14 cellular contexts compared by ENCODE assay signal in the genomic region with DNA sequence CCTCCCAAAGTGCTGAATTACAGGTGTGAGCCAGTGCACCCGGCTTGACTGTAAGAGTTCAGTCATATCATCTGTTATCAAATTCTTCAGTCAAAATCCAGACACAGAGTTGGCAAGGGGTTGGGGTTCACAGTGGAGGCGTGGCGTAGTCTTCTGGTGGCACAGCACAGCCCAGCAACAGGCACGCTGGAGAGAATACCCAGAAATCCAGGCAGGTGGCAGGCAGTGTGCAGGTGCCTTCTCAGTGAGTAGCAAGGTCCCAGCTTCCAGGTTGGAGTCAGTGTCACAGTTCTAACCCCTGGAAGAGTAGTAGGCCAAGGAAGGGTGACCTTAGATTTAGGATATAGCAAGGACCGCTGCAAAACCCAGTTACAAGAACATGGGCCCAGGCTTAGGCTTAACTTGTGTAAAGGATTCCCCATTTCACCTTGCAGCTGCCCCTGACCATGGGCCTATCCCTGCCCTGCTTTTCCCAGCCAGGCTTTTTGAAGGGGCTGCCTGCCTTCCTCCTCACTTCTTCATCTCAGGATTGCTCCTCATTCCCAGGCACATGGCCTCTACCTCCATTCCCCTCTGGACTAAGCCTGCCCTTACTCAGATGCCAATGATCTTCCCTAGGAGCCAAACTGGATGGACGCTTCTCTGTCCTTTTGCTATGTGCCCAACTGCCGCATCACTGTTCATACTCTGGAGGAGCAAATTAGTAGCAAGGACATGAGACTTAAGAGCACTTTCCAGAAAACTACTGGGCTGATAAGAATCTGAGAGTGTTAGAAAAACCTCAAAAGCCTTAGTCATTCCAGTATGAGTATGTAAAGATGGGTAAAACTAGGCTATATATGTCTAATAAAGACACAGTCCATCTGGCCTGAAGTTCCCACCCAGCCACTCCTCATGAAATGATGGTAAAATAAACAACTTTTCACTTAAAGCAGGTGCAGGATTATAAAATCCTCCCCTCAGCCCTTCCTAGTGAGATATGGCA. TPM values are rescaled to one million over a fixed set of nuclear protein-coding genes. Genes with fewer than 3 reads are reported as not detected.
DNase-seq lines count a peak whose midpoint lies in the region; ATAC-seq and TF ChIP-seq lines count a peak whose summit lies in the region.
"Had no signal": no experiment of that assay in that cellular context is flagged by ENCODE, and none has a peak within 500 bp of the region (broad histone marks: within the 10 kb centered on the region; RNA-seq: fewer than 3 reads in every experiment).

No MANE protein-coding gene starts in this region.

- peak; percentile 42 for ATAC-seq in activated CD4-positive, alpha-beta T cell treated with anti-CD3 and anti-CD28 coated beads for 36 hours
- no peak for ATAC-seq in naive thymus-derived CD4-positive, alpha-beta T cell
- no peak for ATAC-seq in gastroesophageal sphincter
- ATAC-seq in GM18861 (IDR thresholded peaks at IDR 0.05; ENCODE audit: unreplicated experiment) = no peak

- peaks cover 12% of the 10 kb centered on the region for H3K36me3 Mint-ChIP-seq in activated CD4-positive, alpha-beta T cell treated with anti-CD3 and anti-CD28 coated beads for 36 hours (ENCODE audit: low read depth)
- peaks cover 27% of the 10 kb centered on the region for H3K36me3 Mint-ChIP-seq in T-helper 2 cell treated with Interferon-gamma antibody and Interleukin-4, amounts not matched to agents 5 μg/mL and 100 μg/mL, for 36 hours (ENCODE audit: low read depth)
- peaks cover 10 to 27% (median 17%) of the 10 kb centered on the region in 5 donors for H3K36me3 Mint-ChIP-seq in naive thymus-derived CD4-positive, alpha-beta T cell

- H3K4me1 Mint-ChIP-seq in activated CD4-positive, alpha-beta T cell treated with anti-CD3 and anti-CD28 coated beads for 36 hours = peaks cover 7% of the 10 kb centered on the region
- peaks cover 9% of the 10 kb centered on the region for H3K4me1 Mint-ChIP-seq in T-helper 2 cell treated with Interferon-gamma antibody and Interleukin-4, amounts not matched to agents 5 μg/mL and 100 μg/mL, for 36 hours (ENCODE audit: low read depth)
- peaks cover 0 to 13% (median 6%) of the 10 kb centered on the region in 7 donors for H3K4me1 Mint-ChIP-seq in naive thymus-derived CD4-positive, alpha-beta T cell

- peaks cover 0 to 56% (median 0%) of the 10 kb centered on the region in 3 experiments for H3K36me3 ChIP-seq in naive thymus-derived CD4-positive, alpha-beta T cell (ENCODE audit: control insufficient read depth in 2 of 3, insufficient read depth in 3 of 3, low read length in 3 of 3)
- H3K36me3 ChIP-seq in gastroesophageal sphincter (peaks cover 0 to 28% of the 10 kb centered on the region in 2 donors), H7 (replicated peaks; ENCODE audit: control insufficient read depth, insufficient read depth, low read length) (no peaks in the 10 kb centered on the region)

- no peak for TF ChIP-seq EP300 in gastroesophageal sphincter (IDR thresholded peaks at IDR 0.05)

- POLR2A ChIA-PET in activated CD4-positive, alpha-beta T cell treated with anti-CD3 and anti-CD28 coated beads for 36 hours (lab: Charles Lee) = no interaction called here
- POLR2A ChIA-PET in naive thymus-derived CD4-positive, alpha-beta T cell (lab: Charles Lee) = no interaction called here

- no peaks in the 10 kb centered on the region for H3K4me1 ChIP-seq in naive thymus-derived CD4-positive, alpha-beta T cell (ENCODE audit: control insufficient read depth in 2 of 2, insufficient read depth in 2 of 2, low read length in 2 of 2)
- H3K4me1 ChIP-seq in gastroesophageal sphincter = peaks cover 0 to 15% (median 0%) of the 10 kb centered on the region in 3 donors

- 80 to 100% methylated on average over 1 of the region's 7 CpGs for WGBS in gastroesophageal sphincter (ENCODE audit: low coverage in 1 of 2), 2 donors

- H3K4me3 ChIP-seq in naive thymus-derived CD4-positive, alpha-beta T cell (ENCODE audit: low read length) = no peak overlapping the region
- H3K4me3 ChIP-seq in gastroesophageal sphincter (no peak overlapping the region), H7 (ENCODE audit: insufficient read depth, low read depth, low read length) (no peak overlapping the region)
- H3K4me3 ChIP-seq: smooth muscle cell had no signal

- no peak for TF ChIP-seq CTCF in GM13977 (IDR thresholded peaks at IDR 0.05; ENCODE audit: extremely low read depth, insufficient read depth, missing control alignments)
- TF ChIP-seq CTCF in gastroesophageal sphincter (IDR thresholded peaks at IDR 0.05) = no peak

- H3K27ac Mint-ChIP-seq in activated CD4-positive, alpha-beta T cell treated with anti-CD3 and anti-CD28 coated beads for 36 hours = peak overlapping the region; percentile 30
- H3K27ac Mint-ChIP-seq in T-helper 2 cell treated with Interferon-gamma antibody and Interleukin-4, amounts not matched to agents 5 μg/mL and 100 μg/mL, for 36 hours = peak overlapping the region; percentile 9
- H3K27ac Mint-ChIP-seq in naive thymus-derived CD4-positive, alpha-beta T cell = peak overlapping the region in 5 of 9 donors; percentile 31 to 76 (median 71)
- H3K27ac Mint-ChIP-seq: activated naive CD8-positive, alpha-beta T cell treated with anti-CD3 and anti-CD28 coated beads, Interleukin-2, amount 10 ng/mL, durations not matched to agents 7 days and 5 days; H9 had no signal

- no peak overlapping the region for H3K27ac ChIP-seq in naive thymus-derived CD4-positive, alpha-beta T cell (ENCODE audit: low read depth, low read length)
- no peak overlapping the region for H3K27ac ChIP-seq in gastroesophageal sphincter

- no peaks in the 10 kb centered on the region for H3K27me3 Mint-ChIP-seq in activated CD4-positive, alpha-beta T cell treated with anti-CD3 and anti-CD28 coated beads for 36 hours
- H3K27me3 Mint-ChIP-seq in T-helper 2 cell treated with Interferon-gamma antibody and Interleukin-4, amounts not matched to agents 5 μg/mL and 100 μg/mL, for 36 hours (ENCODE audit: low read depth) = no peaks in the 10 kb centered on the region
- H3K27me3 Mint-ChIP-seq in naive thymus-derived CD4-positive, alpha-beta T cell = no peaks in the 10 kb centered on the region
- H3K27me3 Mint-ChIP-seq: activated naive CD8-positive, alpha-beta T cell treated with anti-CD3 and anti-CD28 coated beads, Interleukin-2, amount 10 ng/mL, durations not matched to agents 7 days and 5 days; IgD-negative memory B cell; type B pancreatic cell had no signal

- H3K27me3 ChIP-seq in naive thymus-derived CD4-positive, alpha-beta T cell (ENCODE audit: control insufficient read depth in 2 of 2, insufficient read depth in 2 of 2, low read length in 2 of 2) = no peaks in the 10 kb centered on the region
- H3K27me3 ChIP-seq in gastroesophageal sphincter = no peaks in the 10 kb centered on the region
- H3K27me3 ChIP-seq in H7 (ENCODE audit: control insufficient read depth, insufficient read depth, low read length) = no peaks in the 10 kb centered on the region

- no peaks in the 10 kb centered on the region for H3K9me3 ChIP-seq in naive thymus-derived CD4-positive, alpha-beta T cell (ENCODE audit: control insufficient read depth in 2 of 3, low read length in 3 of 3)
- H3K9me3 ChIP-seq in gastroesophageal sphincter = no peaks in the 10 kb centered on the region

- in situ Hi-C loops in GM13977 (cut with MboI; ENCODE audit: low pct_unique_long_range_greater_than_20kb, low sequenced_read_pairs, unreplicated experiment) = loop anchor here (10.0 kb wide), 1 partner anchor 216 kb away; no protein-coding TSS in a partner anchor

- H3K9me3 Mint-ChIP-seq in activated CD4-positive, alpha-beta T cell treated with anti-CD3 and anti-CD28 coated beads for 36 hours (ENCODE audit: low read depth) = no peaks in the 10 kb centered on the region
- H3K9me3 Mint-ChIP-seq in T-helper 2 cell treated with Interferon-gamma antibody and Interleukin-4, amounts not matched to agents 5 μg/mL and 100 μg/mL, for 36 hours = no peaks in the 10 kb centered on the region
- H3K9me3 Mint-ChIP-seq in naive thymus-derived CD4-positive, alpha-beta T cell = no peaks in the 10 kb centered on the region
- H3K9me3 Mint-ChIP-seq: activated naive CD8-positive, alpha-beta T cell treated with anti-CD3 and anti-CD28 coated beads, Interleukin-2, amount 10 ng/mL, durations not matched to agents 7 days and 5 days; H9; IgD-negative memory B cell had no signal

- H3K4me3 Mint-ChIP-seq in activated CD4-positive, alpha-beta T cell treated with anti-CD3 and anti-CD28 coated beads for 36 hours = no peak overlapping the region
- peak overlapping the region; percentile 5 for H3K4me3 Mint-ChIP-seq in T-helper 2 cell treated with Interferon-gamma antibody and Interleukin-4, amounts not matched to agents 5 μg/mL and 100 μg/mL, for 36 hours
- H3K4me3 Mint-ChIP-seq in naive thymus-derived CD4-positive, alpha-beta T cell = no peak overlapping the region
- H3K4me3 Mint-ChIP-seq: activated naive CD8-positive, alpha-beta T cell treated with anti-CD3 and anti-CD28 coated beads, Interleukin-2, amount 10 ng/mL, durations not matched to agents 7 days and 5 days; H9; IgD-negative memory B cell; type B pancreatic cell had no signal

- intact Hi-C loops in activated CD4-positive, alpha-beta T cell treated with anti-CD3 and anti-CD28 coated beads for 36 hours (cut with DNase I, micrococcal nuclease) = no loop called here
- intact Hi-C loops in naive thymus-derived CD4-positive, alpha-beta T cell (cut with micrococcal nuclease) = loop anchor here in 1 of 2 donors (10.0 kb wide), 1 partner anchor 294 kb away; no protein-coding TSS in a partner anchor

- DNase-seq in activated CD4-positive, alpha-beta T cell treated with anti-CD3 and anti-CD28 coated beads for 36 hours = no peak
- DNase-seq in activated CD4-positive, alpha-beta T cell treated with anti-CD3 and anti-CD28 coated beads, Interleukin-2, amount 50 U/mL, for 48 hours = no peak
- DNase-seq in GM13977 (ENCODE audit: low spot score) (peak; percentile 45), H7 (no peak)
- no peak for DNase-seq in T-helper 2 cell treated with Interferon-gamma antibody and Interleukin-4, amounts not matched to agents 5 μg/mL and 100 μg/mL, for 36 hours (ENCODE audit: low spot score)
- DNase-seq in naive thymus-derived CD4-positive, alpha-beta T cell = no peak
- DNase-seq: activated naive CD8-positive, alpha-beta T cell treated with anti-CD3 and anti-CD28 coated beads, Interleukin-2, amount 10 ng/mL, durations not matched to agents 7 days and 5 days; H9; NCI-H1930 had no signal

- no peak for TF ChIP-seq POLR2A in gastroesophageal sphincter (IDR thresholded peaks at IDR 0.05)

- CTCF ChIA-PET in activated CD4-positive, alpha-beta T cell treated with anti-CD3 and anti-CD28 coated beads for 36 hours (lab: Charles Lee) = interaction anchor here (1.1 to 4.6 kb wide), 4 partner anchors 8 to 223 kb away, joined by 3 to 22 read pairs (median 5); no protein-coding TSS in a partner anchor
- CTCF ChIA-PET in naive thymus-derived CD4-positive, alpha-beta T cell (lab: Charles Lee) = no interaction called here

RNA-seq across cellular contexts. Expression of gene SHLD1, which starts 30.3 kb away (rescaled TPM):
- 10 to 100 TPM; 10.4 to 10.5 TPM for total RNA-seq in activated CD4-positive, alpha-beta T cell treated with anti-CD3 and anti-CD28 coated beads for 36 hours
- 10 to 100 TPM; 12.1 to 14.2 (median 13.2) TPM for total RNA-seq in naive thymus-derived CD4-positive, alpha-beta T cell
- 10 to 100 TPM; 17.7 to 20.7 TPM for polyA plus RNA-seq in naive thymus-derived CD4-positive, alpha-beta T cell
- total RNA-seq in gastroesophageal sphincter = 1 to 10 TPM in 3 of 4 donors, under 1 TPM in 1; 0.93 to 3.3 (median 2.1) TPM
- 2.0 and 3.6 TPM in 2 replicates for total RNA-seq in H7 (2014; rRNA removed; shearing (Covaris generic))

Comparison
In these comparisons a context has a peak if more than half of its experiments do, and no peak if none do; other contexts are left out.
1. H3K27ac Mint-ChIP-seq: peak in every context shown above with its lines; median percentile 71 in naive thymus-derived CD4-positive, alpha-beta T cell; 30 in activated CD4-positive, alpha-beta T cell treated with anti-CD3 and anti-CD28 coated beads for 36 hours; 9 in T-helper 2 cell treated with Interferon-gamma antibody and Interleukin-4, amounts not matched to agents 5 μg/mL and 100 μg/mL, for 36 hours.